Comparison of ENCODE assay signal across 1 cellular context in the genomic region with DNA sequence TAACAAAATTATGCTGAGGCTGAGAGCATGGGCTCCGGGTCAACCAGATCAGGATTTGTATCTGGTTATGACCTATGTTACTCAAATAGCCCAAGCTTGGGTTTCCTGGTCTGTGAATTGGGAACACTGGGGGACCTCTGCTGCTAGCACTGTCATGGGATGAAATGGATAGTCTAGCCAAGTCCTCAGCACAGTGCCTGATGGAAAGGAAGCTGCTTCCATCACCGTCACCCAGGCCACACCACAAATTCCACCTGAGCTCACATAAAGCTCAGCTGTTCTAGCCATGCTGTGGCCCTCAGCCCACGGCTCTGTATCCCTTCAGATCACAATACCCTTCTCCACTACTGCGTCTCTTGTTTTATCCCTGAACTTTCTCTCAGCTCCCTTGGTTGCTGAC.
TF ChIP-seq lines count a peak whose summit lies in the region.

No MANE protein-coding gene starts in this region.

TF ChIP-seq in H1, 55 proteins besides CTCF, POLR2A, EP300 and RAD21:
- no peak for TF ChIP-seq RBBP5 (IDR thresholded peaks at IDR 0.05; ENCODE audit: borderline replicate concordance, low read depth, low read length)
- no peak for TF ChIP-seq NRF1 (IDR thresholded peaks at IDR 0.05; ENCODE audit: low read depth, low read length)
- TF ChIP-seq TAF7 (optimal IDR thresholded peaks at IDR 0.05; ENCODE audit: borderline replicate concordance, low read depth, low read length) = no peak
- no peak for TF ChIP-seq CHD1 (IDR thresholded peaks at IDR 0.05; ENCODE audit: low read depth, low read length)
- no peak for TF ChIP-seq YY1 (IDR thresholded peaks at IDR 0.05; ENCODE audit: low read depth, low read length)
- no peak for TF ChIP-seq HDAC6 (IDR thresholded peaks at IDR 0.05; ENCODE audit: low read depth, low read length)
- no peak for TF ChIP-seq SIN3A (conservative IDR thresholded peaks at IDR 0.05 in 1 of 2, IDR thresholded peaks at IDR 0.05 in 1 of 2; ENCODE audit: low read depth in 1 of 2, low read length in 2 of 2)
- TF ChIP-seq TEAD4 (IDR thresholded peaks at IDR 0.05; ENCODE audit: low read depth, low read length) = no peak
